Comparison of ENCODE assay signal across 8 cellular contexts in the genomic region with DNA sequence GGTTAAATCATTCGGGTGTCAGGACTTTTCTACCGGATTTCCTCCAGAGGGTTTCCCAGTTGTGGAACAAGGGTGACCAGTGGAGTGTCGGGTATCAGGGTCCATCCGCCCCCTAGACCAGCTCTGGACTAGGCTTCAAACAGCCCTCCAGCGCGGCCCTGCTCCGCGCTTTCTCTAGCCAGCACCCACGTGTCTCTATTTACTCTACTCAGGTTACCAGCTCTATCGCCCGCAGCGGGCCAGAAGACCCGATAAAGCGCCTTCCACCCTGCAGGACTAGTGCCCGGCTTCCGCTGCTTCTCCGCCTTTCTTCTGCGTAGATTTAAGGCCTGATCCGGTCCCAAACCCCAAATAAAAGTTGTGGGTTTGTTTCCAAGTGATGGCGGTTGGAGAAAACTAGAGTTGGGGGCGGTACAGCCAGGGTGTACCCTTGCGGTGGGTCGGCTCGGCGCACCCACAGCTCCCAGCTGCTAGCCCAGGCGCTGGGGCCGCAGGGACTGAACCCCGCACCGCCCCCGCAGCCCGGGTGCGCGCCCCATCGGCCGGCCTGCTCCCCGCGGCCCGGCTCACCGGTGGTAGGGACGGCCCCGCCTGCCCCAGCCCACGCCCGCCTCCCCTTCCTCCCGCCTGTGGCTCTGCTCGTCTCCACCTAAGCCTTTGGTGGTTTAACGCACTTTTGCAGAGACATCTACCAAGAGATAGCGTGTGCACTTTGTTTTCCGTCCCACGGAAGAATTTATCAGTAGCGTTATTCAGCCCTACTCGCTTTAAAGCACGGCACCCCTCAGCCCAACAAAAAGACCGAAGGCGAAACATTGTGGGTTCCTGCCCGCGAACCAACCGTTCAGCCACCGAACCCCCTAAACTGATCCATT. TPM values are rescaled to one million over a fixed set of nuclear protein-coding genes. Genes with fewer than 3 reads are reported as not detected.
A peak's percentile ranks its signal among the peaks of the same experiment; 100 is the strongest.
DNase-seq lines count a peak whose midpoint lies in the region; ATAC-seq and TF ChIP-seq lines count a peak whose summit lies in the region.

No MANE protein-coding gene starts in this region.

- H3K27ac Mint-ChIP-seq in T-helper 2 cell treated with Interferon-gamma antibody and Interleukin-4, amounts not matched to agents 5 μg/mL and 100 μg/mL, for 36 hours = peak overlapping the region; percentile 90
- peak overlapping the region; percentile 65 for H3K27ac Mint-ChIP-seq in stimulated activated effector memory CD8-positive, alpha-beta T cell treated with anti-CD3 and anti-CD28 coated beads, Interleukin-12 subunit alpha, Interleukin-12 subunit beta, amount 100 ng/mL, for 72 hours

- peak overlapping the region; percentile 98 for H3K4me3 Mint-ChIP-seq in T-helper 2 cell treated with Interferon-gamma antibody and Interleukin-4, amounts not matched to agents 5 μg/mL and 100 μg/mL, for 36 hours
- H3K4me3 Mint-ChIP-seq in stimulated activated effector memory CD8-positive, alpha-beta T cell treated with anti-CD3 and anti-CD28 coated beads, Interleukin-12 subunit alpha, Interleukin-12 subunit beta, amount 100 ng/mL, for 72 hours = peak overlapping the region; percentile 92

- peak; percentile 33 for ATAC-seq in HG03196 (IDR thresholded peaks at IDR 0.05; ENCODE audit: unreplicated experiment)
- no peak for ATAC-seq in lung (ENCODE audit: insufficient read depth, low FRiP score)
- peak; percentile 60 for ATAC-seq in stimulated activated effector memory CD8-positive, alpha-beta T cell treated with anti-CD3 and anti-CD28 coated beads, Interleukin-12 subunit alpha, Interleukin-12 subunit beta, amount 100 ng/mL, for 72 hours

- no peaks in the 10 kb centered on the region for H3K9me3 ChIP-seq in lung (ENCODE audit: control insufficient read depth in 2 of 2, insufficient read depth in 1 of 2, low read length in 1 of 2)

- no peaks in the 10 kb centered on the region for H3K36me3 ChIP-seq in brain microvascular endothelial cell (replicated peaks)
- H3K36me3 ChIP-seq in lung (ENCODE audit: control insufficient read depth in 2 of 2, insufficient read depth in 2 of 2, low read length in 2 of 2) = no peaks in the 10 kb centered on the region

- no peaks in the 10 kb centered on the region for H3K9me3 Mint-ChIP-seq in T-helper 2 cell treated with Interferon-gamma antibody and Interleukin-4, amounts not matched to agents 5 μg/mL and 100 μg/mL, for 36 hours
- no peaks in the 10 kb centered on the region for H3K9me3 Mint-ChIP-seq in stimulated activated effector memory CD8-positive, alpha-beta T cell treated with anti-CD3 and anti-CD28 coated beads, Interleukin-12 subunit alpha, Interleukin-12 subunit beta, amount 100 ng/mL, for 72 hours

- TF ChIP-seq CTCF in brain microvascular endothelial cell (IDR thresholded peaks at IDR 0.05; ENCODE audit: low read depth, low read length, missing control alignments) = peak; percentile 11
- no peak for TF ChIP-seq CTCF in lung (IDR thresholded peaks at IDR 0.05; ENCODE audit: control extremely low read depth, extremely low read depth)

- peaks cover 29% of the 10 kb centered on the region for H3K27me3 Mint-ChIP-seq in T-helper 2 cell treated with Interferon-gamma antibody and Interleukin-4, amounts not matched to agents 5 μg/mL and 100 μg/mL, for 36 hours (ENCODE audit: low read depth)

- H3K27ac ChIP-seq in brain microvascular endothelial cell (no peak overlapping the region), lung (ENCODE audit: low read depth in 1 of 2, low read length in 1 of 2) (no peak overlapping the region)

- WGBS in lung, 2 donors = 2 to 7% methylated on average over 57 to 58 of the region's 58 CpGs

- H3K4me3 ChIP-seq in brain microvascular endothelial cell (ENCODE audit: low read depth, low read length) (peak overlapping the region; percentile 66), lung (peak overlapping the region; percentile 68)

- H3K27me3 ChIP-seq in brain microvascular endothelial cell (replicated peaks) (peaks cover 43% of the 10 kb centered on the region), lung (ENCODE audit: control insufficient read depth, insufficient read depth) (no peaks in the 10 kb centered on the region)

- H3K4me1 Mint-ChIP-seq in T-helper 2 cell treated with Interferon-gamma antibody and Interleukin-4, amounts not matched to agents 5 μg/mL and 100 μg/mL, for 36 hours (ENCODE audit: low read depth) = peaks cover 49% of the 10 kb centered on the region
- peaks cover 44% of the 10 kb centered on the region for H3K4me1 Mint-ChIP-seq in stimulated activated effector memory CD8-positive, alpha-beta T cell treated with anti-CD3 and anti-CD28 coated beads, Interleukin-12 subunit alpha, Interleukin-12 subunit beta, amount 100 ng/mL, for 72 hours

- in situ Hi-C loops in brain microvascular endothelial cell (cut with HindIII; ENCODE audit: low pct_ligation_motif_present, low sequenced_read_pairs) = no loop called here

- H3K36me3 Mint-ChIP-seq in T-helper 2 cell treated with Interferon-gamma antibody and Interleukin-4, amounts not matched to agents 5 μg/mL and 100 μg/mL, for 36 hours (ENCODE audit: low read depth) = peaks cover 33% of the 10 kb centered on the region
- H3K36me3 Mint-ChIP-seq in stimulated activated effector memory CD8-positive, alpha-beta T cell treated with anti-CD3 and anti-CD28 coated beads, Interleukin-12 subunit alpha, Interleukin-12 subunit beta, amount 100 ng/mL, for 72 hours = peaks cover 2% of the 10 kb centered on the region

- H3K4me1 ChIP-seq in lung (ENCODE audit: control insufficient read depth in 2 of 2, insufficient read depth in 2 of 2, low read length in 2 of 2) = peaks cover 0 to 14% of the 10 kb centered on the region in 2 donors

- peak; percentile 90 for DNase-seq in ELF-1 (ENCODE audit: low read depth, low spot score)
- DNase-seq in T-helper 2 cell treated with Interferon-gamma antibody and Interleukin-4, amounts not matched to agents 5 μg/mL and 100 μg/mL, for 36 hours (ENCODE audit: low spot score) = peak; percentile 86
- no peak for DNase-seq in brain microvascular endothelial cell
- no peak for DNase-seq in lung (ENCODE audit: low spot score)
- DNase-seq in stimulated activated effector memory CD8-positive, alpha-beta T cell treated with anti-CD3 and anti-CD28 coated beads, Interleukin-12 subunit alpha, Interleukin-12 subunit beta, amount 100 ng/mL, for 72 hours (ENCODE audit: low spot score in 2 of 2) = peak; percentile 20 to 61
- no peak for DNase-seq in HK-2 (ENCODE audit: unreplicated experiment)
- no peak for DNase-seq in hepatic stellate cell (ENCODE audit: low spot score)

RNA-seq across cellular contexts. Expression of a gene that starts 2.1 kb away (rescaled TPM):
- total RNA-seq in lung = 10 to 100 TPM in 1 of 2 donors, 1 to 10 TPM in 1; 4.2 to 25.4 TPM
- 1 to 10 TPM; 2.7 to 3.8 TPM for polyA plus RNA-seq in lung

Comparison
In these comparisons a context has a peak if more than half of its experiments do, and no peak if none do; other contexts are left out.
1. DNase-seq: peak in ELF-1 (single experiment), T-helper 2 cell treated with Interferon-gamma antibody and Interleukin-4, amounts not matched to agents 5 μg/mL and 100 μg/mL, for 36 hours (single experiment) and stimulated activated effector memory CD8-positive, alpha-beta T cell treated with anti-CD3 and anti-CD28 coated beads, Interleukin-12 subunit alpha, Interleukin-12 subunit beta, amount 100 ng/mL, for 72 hours (2 of 2); none in brain microvascular endothelial cell (single experiment), lung (single experiment), HK-2 (single experiment) and hepatic stellate cell (single experiment).